In genomic region chr16:25111403-25112166, GRCh38 we compare ENCODE assay signal across 8 cellular contexts. TPM values are rescaled to one million over a fixed set of nuclear protein-coding genes. Genes with fewer than 3 reads are reported as not detected.
A peak's percentile ranks its signal among the peaks of the same experiment; 100 is the strongest.
DNase-seq lines count a peak whose midpoint lies in the region; ATAC-seq and TF ChIP-seq lines count a peak whose summit lies in the region.

LCMT1 (plus strand) TSS chr16:25111742; CDS start chr16:25111884, 142 bp downstream.

- no peak for TF ChIP-seq CTCF in PC-3 (conservative IDR thresholded peaks at IDR 0.05; ENCODE audit: low read depth, low read length)
- TF ChIP-seq CTCF in mucosa of descending colon (IDR thresholded peaks at IDR 0.05), result no peak

- peaks cover 18% of the 10 kb centered on the region for H3K4me1 ChIP-seq in PC-3 (ENCODE audit: insufficient read depth, low read length)
- H3K4me1 ChIP-seq in mucosa of descending colon (ENCODE audit: low read depth), result peaks cover 40% of the 10 kb centered on the region

- CTCF ChIA-PET in PC-3 (lab: Charles Lee), result interaction anchor here (0.6 to 0.8 kb wide), 2 partner anchors 114 to 138 kb away, joined by 3 to 4 read pairs; no protein-coding TSS in a partner anchor

- ATAC-seq in GM21576 (IDR thresholded peaks at IDR 0.05; ENCODE audit: unreplicated experiment) (peak; percentile 87), PC-3 (peak; percentile 89), mucosa of descending colon (peak; percentile 88)

- H3F3A ChIP-seq in PC-3 (ENCODE audit: low read length, unreplicated experiment), result no peaks in the 10 kb centered on the region

- no peaks in the 10 kb centered on the region for H3K27me3 ChIP-seq in PC-3 (ENCODE audit: low read length)

- no peaks in the 10 kb centered on the region for H3K9me2 ChIP-seq in PC-3 (replicated peaks; ENCODE audit: low read length)

- POLR2A ChIA-PET in PC-3 (lab: Charles Lee; ENCODE audit: unreplicated experiment), result interaction anchor here (0.6 kb wide), 1 partner anchor 63 kb away, joined by 3 read pairs; no protein-coding TSS in a partner anchor

- DNase-seq in DMS114 treated with DMSO at 0.1 percent for 48 hours (lab: John Stamatoyannopoulos, UW; ENCODE audit: unreplicated experiment), result peak; percentile 97
- DNase-seq in PC-3, result peak; percentile 97
- peak; percentile 87 for DNase-seq in activated T-cell treated with anti-CD3 and anti-CD28 coated beads for 48 hours (ENCODE audit: low read depth)
- DNase-seq in epithelial cell of prostate (ENCODE audit: low read depth, low spot score), result peak; percentile 90
- DNase-seq in mucosa of descending colon, result peak; percentile 91 to 96 (median 94)
- DNase-seq in stimulated activated CD8-positive, alpha-beta memory T cell treated with anti-CD3 and anti-CD28 coated beads, Interleukin-4, amount 100 ng/mL, for 24 hours (ENCODE audit: low read depth), result peak; percentile 84

- intact Hi-C loops in PC-3 (cut with micrococcal nuclease), result loop anchor here (5.0 kb wide), 1 partner anchor 64 kb away; no protein-coding TSS in a partner anchor
- intact Hi-C loops in mucosa of descending colon (cut with DNase I, micrococcal nuclease), result no loop called here

- TSS peak; percentile 39 for BruUV-seq in PC-3 (replicated peaks; lab: Mats Ljungman, UMichigan)

- H2AFZ ChIP-seq in PC-3 (ENCODE audit: low read length), result peak within 1 kb of the TSS; percentile 95

- peak within 1 kb of the TSS; percentile 68 for H3K9ac ChIP-seq in PC-3 (ENCODE audit: low read length)

- no peaks in the 10 kb centered on the region for H4K20me1 ChIP-seq in PC-3 (ENCODE audit: low read length)

- H3K4me2 ChIP-seq in PC-3 (ENCODE audit: low read length), result peak within 1 kb of the TSS; percentile 96

- no peaks in the 10 kb centered on the region; the same call in 1 of the 2 replicates for H3K36me3 ChIP-seq in PC-3 (ENCODE audit: low read depth, low read length)
- H3K36me3 ChIP-seq in mucosa of descending colon (ENCODE audit: low read depth), result peaks cover 4% of the 10 kb centered on the region

- TF ChIP-seq EP300 in Ishikawa (IDR thresholded peaks at IDR 0.05; ENCODE audit: borderline replicate concordance), result no peak

- H3K9me3 ChIP-seq in PC-3 (ENCODE audit: low read length) (no peaks in the 10 kb centered on the region), mucosa of descending colon (no peaks in the 10 kb centered on the region)

- peaks cover 46% of the 10 kb centered on the region for H3K79me2 ChIP-seq in PC-3 (ENCODE audit: low read length)

- peak within 1 kb of the TSS; percentile 79 for H3K4me3 ChIP-seq in PC-3 (ENCODE audit: low read length)
- H3K4me3 ChIP-seq in mucosa of descending colon, result peak within 1 kb of the TSS; percentile 56

- H3K27ac ChIP-seq in PC-3 (ENCODE audit: low read length), result peak within 1 kb of the TSS; percentile 31; the same call in 1 of the 2 replicates
- peak within 1 kb of the TSS; percentile 80 for H3K27ac ChIP-seq in epithelial cell of prostate

- TF ChIP-seq RAD21 in Ishikawa (IDR thresholded peaks at IDR 0.05; ENCODE audit: low read depth), result no peak

TF ChIP-seq in Ishikawa, 13 proteins besides CTCF, POLR2A, EP300 and RAD21:
- TF ChIP-seq CEBPB (IDR thresholded peaks at IDR 0.05) (peak; percentile 70; the same call in 1 of the 2 replicates), EGR1 (IDR thresholded peaks at IDR 0.05) (peak; percentile 96), YY1 (IDR thresholded peaks at IDR 0.05; ENCODE audit: low read depth) (0 out of 2 replicates have a peak, but pooled peaks have one; percentile 11), TAF1 (IDR thresholded peaks at IDR 0.05; ENCODE audit: low read depth) (peak; percentile 74), TCF12 (IDR thresholded peaks at IDR 0.05; ENCODE audit: low read depth) (peak; percentile 26), USF1 (IDR thresholded peaks at IDR 0.05) (no peak), ZBTB7A (IDR thresholded peaks at IDR 0.05; ENCODE audit: low read depth) (no peak), CREB1 (IDR thresholded peaks at IDR 0.05; ENCODE audit: low read depth) (peak; percentile 85), TEAD4 (IDR thresholded peaks at IDR 0.05) (0 out of 2 replicates have a peak, but pooled peaks have one; percentile 7), NFIC (IDR thresholded peaks at IDR 0.05) (no peak), MAX (IDR thresholded peaks at IDR 0.05) (peak; percentile 54; the same call in 1 of the 2 replicates), FOXM1 (IDR thresholded peaks at IDR 0.05; ENCODE audit: borderline replicate concordance, low read depth) (no peak)
- TF ChIP-seq, protein P1, sequence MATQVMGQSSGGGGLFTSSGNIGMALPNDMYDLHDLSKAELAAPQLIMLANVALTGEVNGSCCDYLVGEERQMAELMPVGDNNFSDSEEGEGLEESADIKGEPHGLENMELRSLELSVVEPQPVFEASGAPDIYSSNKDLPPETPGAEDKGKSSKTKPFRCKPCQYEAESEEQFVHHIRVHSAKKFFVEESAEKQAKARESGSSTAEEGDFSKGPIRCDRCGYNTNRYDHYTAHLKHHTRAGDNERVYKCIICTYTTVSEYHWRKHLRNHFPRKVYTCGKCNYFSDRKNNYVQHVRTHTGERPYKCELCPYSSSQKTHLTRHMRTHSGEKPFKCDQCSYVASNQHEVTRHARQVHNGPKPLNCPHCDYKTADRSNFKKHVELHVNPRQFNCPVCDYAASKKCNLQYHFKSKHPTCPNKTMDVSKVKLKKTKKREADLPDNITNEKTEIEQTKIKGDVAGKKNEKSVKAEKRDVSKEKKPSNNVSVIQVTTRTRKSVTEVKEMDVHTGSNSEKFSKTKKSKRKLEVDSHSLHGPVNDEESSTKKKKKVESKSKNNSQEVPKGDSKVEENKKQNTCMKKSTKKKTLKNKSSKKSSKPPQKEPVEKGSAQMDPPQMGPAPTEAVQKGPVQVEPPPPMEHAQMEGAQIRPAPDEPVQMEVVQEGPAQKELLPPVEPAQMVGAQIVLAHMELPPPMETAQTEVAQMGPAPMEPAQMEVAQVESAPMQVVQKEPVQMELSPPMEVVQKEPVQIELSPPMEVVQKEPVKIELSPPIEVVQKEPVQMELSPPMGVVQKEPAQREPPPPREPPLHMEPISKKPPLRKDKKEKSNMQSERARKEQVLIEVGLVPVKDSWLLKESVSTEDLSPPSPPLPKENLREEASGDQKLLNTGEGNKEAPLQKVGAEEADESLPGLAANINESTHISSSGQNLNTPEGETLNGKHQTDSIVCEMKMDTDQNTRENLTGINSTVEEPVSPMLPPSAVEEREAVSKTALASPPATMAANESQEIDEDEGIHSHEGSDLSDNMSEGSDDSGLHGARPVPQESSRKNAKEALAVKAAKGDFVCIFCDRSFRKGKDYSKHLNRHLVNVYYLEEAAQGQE (IDR thresholded peaks at IDR 0.05; ENCODE audit: low read depth), result no peak

RNA-seq across cellular contexts. Expression of gene LCMT1, which starts in this region (rescaled TPM):
- 30.5 and 31.0 TPM in 2 replicates for total RNA-seq in PC-3 (2014; rRNA removed)
- 10 to 100 TPM; 41.7 to 55.7 (median 55.7) TPM for total RNA-seq in mucosa of descending colon

Comparison
In these comparisons a context has a peak if more than half of its experiments do, and no peak if none do; other contexts are left out.
1. Peak in every context shown above with its lines: DNase-seq, ATAC-seq, H3K4me3 ChIP-seq and H3K27ac ChIP-seq.